ENCODE assay signal across 8 cellular contexts in the genomic region with DNA sequence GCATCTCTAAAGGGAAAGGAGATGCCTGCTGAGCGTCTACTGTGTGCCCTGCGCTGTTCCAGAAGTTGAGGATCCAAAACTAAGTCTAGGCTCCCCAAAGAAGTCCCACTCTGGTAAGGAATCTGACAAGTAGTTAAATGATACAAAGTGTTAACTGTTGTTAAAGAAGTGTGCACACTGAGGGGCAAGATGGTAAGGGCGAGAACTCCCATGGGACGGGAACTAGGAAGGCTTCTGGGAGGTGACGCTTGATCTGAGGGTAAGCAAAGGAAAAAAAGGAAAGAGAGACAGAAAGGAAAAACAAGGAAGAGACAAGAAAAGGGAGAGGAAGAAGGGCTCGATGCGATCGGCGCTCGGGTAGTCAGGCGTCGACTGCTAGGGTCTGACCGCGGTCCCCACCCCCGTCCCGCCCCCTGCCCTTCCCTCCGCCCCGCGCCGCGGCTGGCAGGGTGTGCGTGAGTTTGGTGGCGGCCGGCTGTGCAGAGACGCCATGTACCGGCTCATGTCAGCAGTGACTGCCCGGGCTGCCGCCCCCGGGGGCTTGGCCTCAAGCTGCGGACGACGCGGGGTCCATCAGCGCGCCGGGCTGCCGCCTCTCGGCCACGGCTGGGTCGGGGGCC. TPM values are rescaled to one million over a fixed set of nuclear protein-coding genes. Genes with fewer than 3 reads are reported as not detected.
DNase-seq lines count a peak whose midpoint lies in the region; ATAC-seq and TF ChIP-seq lines count a peak whose summit lies in the region.

A gene with protein sequence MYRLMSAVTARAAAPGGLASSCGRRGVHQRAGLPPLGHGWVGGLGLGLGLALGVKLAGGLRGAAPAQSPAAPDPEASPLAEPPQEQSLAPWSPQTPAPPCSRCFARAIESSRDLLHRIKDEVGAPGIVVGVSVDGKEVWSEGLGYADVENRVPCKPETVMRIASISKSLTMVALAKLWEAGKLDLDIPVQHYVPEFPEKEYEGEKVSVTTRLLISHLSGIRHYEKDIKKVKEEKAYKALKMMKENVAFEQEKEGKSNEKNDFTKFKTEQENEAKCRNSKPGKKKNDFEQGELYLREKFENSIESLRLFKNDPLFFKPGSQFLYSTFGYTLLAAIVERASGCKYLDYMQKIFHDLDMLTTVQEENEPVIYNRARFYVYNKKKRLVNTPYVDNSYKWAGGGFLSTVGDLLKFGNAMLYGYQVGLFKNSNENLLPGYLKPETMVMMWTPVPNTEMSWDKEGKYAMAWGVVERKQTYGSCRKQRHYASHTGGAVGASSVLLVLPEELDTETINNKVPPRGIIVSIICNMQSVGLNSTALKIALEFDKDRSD (plus strand): TSS at position 480 of the 620 bp plus-strand sequence. CDS start 11 bp downstream, at position 491.

- intact Hi-C loops in activated CD4-positive, alpha-beta T cell treated with anti-CD3 and anti-CD28 coated beads, Interleukin-2, amount 10 ng/mL, durations not matched to agents 24 days and 14 days (cut with micrococcal nuclease) = loop anchor here (1.0 kb wide), 3 partner anchors 36 to 73 kb away; a partner anchor contains a TSS
- intact Hi-C loops in colonic mucosa (cut with DNase I) = no loop called here

- H3K27ac Mint-ChIP-seq in activated CD4-positive, alpha-beta T cell treated with anti-CD3 and anti-CD28 coated beads, Interleukin-2, amount 10 ng/mL, durations not matched to agents 24 days and 14 days = peak within 1 kb of the TSS; percentile 85

- H3K27me3 ChIP-seq in colonic mucosa = no peaks in the 10 kb centered on the region

- H3K4me1 Mint-ChIP-seq in activated CD4-positive, alpha-beta T cell treated with anti-CD3 and anti-CD28 coated beads, Interleukin-2, amount 10 ng/mL, durations not matched to agents 24 days and 14 days = peaks cover 8% of the 10 kb centered on the region

- TF ChIP-seq CTCF in AG09309 (IDR thresholded peaks at IDR 0.05; ENCODE audit: control insufficient read depth, insufficient read depth, low read depth, low read length, missing control alignments) (no peak), colonic mucosa (IDR thresholded peaks at IDR 0.05) (no peak)

- no peaks in the 10 kb centered on the region for H3K36me3 ChIP-seq in colonic mucosa

- peak within 1 kb of the TSS; percentile 97 for H3K27ac ChIP-seq in colonic mucosa

- H3K27me3 Mint-ChIP-seq in activated CD4-positive, alpha-beta T cell treated with anti-CD3 and anti-CD28 coated beads, Interleukin-2, amount 10 ng/mL, durations not matched to agents 24 days and 14 days = no peaks in the 10 kb centered on the region

- peak within 1 kb of the TSS; percentile 94 for H3K4me3 Mint-ChIP-seq in activated CD4-positive, alpha-beta T cell treated with anti-CD3 and anti-CD28 coated beads, Interleukin-2, amount 10 ng/mL, durations not matched to agents 24 days and 14 days

- peak within 1 kb of the TSS; percentile 64 to 97 for H3K9ac ChIP-seq in colonic mucosa (ENCODE audit: low read depth in 2 of 2, low read length in 2 of 2)

- H3K9me3 ChIP-seq in colonic mucosa = no peaks in the 10 kb centered on the region

- ATAC-seq in GM19023 (IDR thresholded peaks at IDR 0.05; ENCODE audit: unreplicated experiment) = peak; percentile 81
- ATAC-seq in HG03196 (IDR thresholded peaks at IDR 0.05; ENCODE audit: unreplicated experiment) = peak; percentile 68

- peaks cover 18% of the 10 kb centered on the region for H3K9me3 Mint-ChIP-seq in activated CD4-positive, alpha-beta T cell treated with anti-CD3 and anti-CD28 coated beads, Interleukin-2, amount 10 ng/mL, durations not matched to agents 24 days and 14 days

- peaks cover 26% of the 10 kb centered on the region for H3K36me3 Mint-ChIP-seq in activated CD4-positive, alpha-beta T cell treated with anti-CD3 and anti-CD28 coated beads, Interleukin-2, amount 10 ng/mL, durations not matched to agents 24 days and 14 days (ENCODE audit: low read depth)

- peak; percentile 68 for DNase-seq in AG09309 (ENCODE audit: low read depth)
- peak; percentile 66 for DNase-seq in NCI-H510A treated with DMSO at 0.1 percent for 48 hours (lab: John Stamatoyannopoulos, UW)
- peak; percentile 93 for DNase-seq in activated CD4-positive, alpha-beta T cell treated with anti-CD3 and anti-CD28 coated beads, Interleukin-2, amount 10 ng/mL, durations not matched to agents 24 days and 14 days
- peak; percentile 90 for DNase-seq in colonic mucosa
- DNase-seq in kidney tubule cell (ENCODE audit: low spot score) = peak; percentile 88
- DNase-seq in stimulated activated CD4-positive, alpha-beta T cell treated with anti-CD3 and anti-CD28 coated beads, Interleukin-1b, Interleukin-23, amount 100 ng/mL, for 24 hours (ENCODE audit: low read depth in 4 of 4, low spot score in 1 of 4) = peak; percentile 53 to 70 (median 62)

- H3K4me1 ChIP-seq in colonic mucosa = no peaks in the 10 kb centered on the region

- H3K4me3 ChIP-seq in AG09309 (ENCODE audit: control insufficient read depth, low read depth, low read length) (peak within 1 kb of the TSS; percentile 64), colonic mucosa (peak within 1 kb of the TSS; percentile 96)

RNA-seq across cellular contexts. Expression of the gene that starts here (rescaled TPM):
- total RNA-seq in activated CD4-positive, alpha-beta T cell treated with anti-CD3 and anti-CD28 coated beads, Interleukin-2, amount 10 ng/mL, durations not matched to agents 24 days and 14 days = 15.7 and 18.1 TPM in 2 replicates
- total RNA-seq in colonic mucosa = 10 to 100 TPM; 14.6 to 29.6 TPM

Comparison
In these comparisons a context has a peak if more than half of its experiments do, and no peak if none do; other contexts are left out.
1. Peak in every context shown above with its lines: DNase-seq, ATAC-seq, H3K4me3 ChIP-seq and H3K27ac ChIP-seq.